ENCODE assay signal across 22 cellular contexts in genomic region chr13:32445461-32445860, GRCh38.
"Had no signal": no experiment of that assay in that cellular context is flagged by ENCODE, and none has a peak within 500 bp of the region (broad histone marks: within the 10 kb centered on the region; RNA-seq: fewer than 3 reads in every experiment).

No MANE protein-coding gene starts in this region.

- DNase-seq: hippocampal formation; kidney glomerular epithelial cell; left colon; left lung; lower lobe of right lung; mammary epithelial cell; mesenchymal stem cell; naive B cell; natural killer cell; nephron progenitor cell; occipital lobe; psoas muscle; stimulated activated CD4-positive, alpha-beta T cell treated with anti-CD3 and anti-CD28 coated beads, Interleukin-1b, Interleukin-23, amount 100 ng/mL, for 48 hours; stimulated activated CD4-positive, alpha-beta T cell treated with anti-CD3 and anti-CD28 coated beads, Interleukin-2, amount 100 ng/mL, for 48 hours; stimulated activated naive B cell treated with anti-CD40 and anti-IgM and Interleukin-4, amounts not matched to agents 10 μg/mL and 1 μg/mL and 100 μg/mL, for 72 hours; stimulated activated naive CD8-positive, alpha-beta T cell treated with anti-CD3 and anti-CD28 coated beads, Interleukin-15, Interleukin-2, amounts not matched to agents 100 U/mL and 50 U/mL, for 24 hours; stomach; testis; thyroid gland; transverse colon; upper lobe of left lung had no signal

- ATAC-seq: left colon; left lung; lower lobe of right lung; natural killer cell; psoas muscle; sciatic nerve; stimulated activated naive B cell treated with anti-CD40 and anti-IgM and Interleukin-4, amounts not matched to agents 10 μg/mL and 1 μg/mL and 100 μg/mL, for 72 hours; stimulated activated naive CD8-positive, alpha-beta T cell treated with anti-CD3 and anti-CD28 coated beads, Interleukin-15, Interleukin-2, amounts not matched to agents 100 U/mL and 50 U/mL, for 24 hours had no signal
